11 cellular contexts compared by ENCODE assay signal in genomic region chr11:47220401-47220821, GRCh38. TPM values are rescaled to one million over a fixed set of nuclear protein-coding genes. Genes with fewer than 3 reads are reported as not detected.
A peak's percentile ranks its signal among the peaks of the same experiment; 100 is the strongest.
DNase-seq lines count a peak whose midpoint lies in the region; ATAC-seq and TF ChIP-seq lines count a peak whose summit lies in the region.
"Had no signal": no experiment of that assay in that cellular context is flagged by ENCODE, and none has a peak within 500 bp of the region (broad histone marks: within the 10 kb centered on the region; RNA-seq: fewer than 3 reads in every experiment).

No MANE protein-coding gene starts in this region.

- H3K4me3 Mint-ChIP-seq in WTC11 = no peak overlapping the region
- no peak overlapping the region for H3K4me3 Mint-ChIP-seq in glutamatergic neuron (ENCODE audit: unreplicated experiment)

- ATAC-seq in left ventricle myocardium superior = peak; percentile 34
- no peak for ATAC-seq in Right ventricle myocardium inferior
- ATAC-seq in WTC11 = no peak
- no peak for ATAC-seq in HG02885 (IDR thresholded peaks at IDR 0.05; ENCODE audit: poor library complexity, unreplicated experiment)

- TF ChIP-seq CTCF in WTC11 (IDR thresholded peaks at IDR 0.05) (no peak), fibroblast of pulmonary artery (IDR thresholded peaks at IDR 0.05; ENCODE audit: low read length, missing control alignments) (no peak), glutamatergic neuron (IDR thresholded peaks at IDR 0.05; ENCODE audit: partially characterized antibody, unreplicated experiment) (no peak)

- intact Hi-C loops in left ventricle myocardium superior (cut with micrococcal nuclease) (no loop called here), Right ventricle myocardium inferior (cut with DNase I) (no loop called here)

- H3K4me1 Mint-ChIP-seq in WTC11 (peaks cover 27% of the 10 kb centered on the region), glutamatergic neuron (ENCODE audit: low read depth, unreplicated experiment) (peaks cover 4% of the 10 kb centered on the region)

- no peaks in the 10 kb centered on the region for H3K27me3 Mint-ChIP-seq in WTC11 (ENCODE audit: low read depth)
- no peaks in the 10 kb centered on the region for H3K27me3 Mint-ChIP-seq in glutamatergic neuron (ENCODE audit: unreplicated experiment)

- POLR2A ChIA-PET in WTC11 (lab: Charles Lee) = interaction anchor here (0.7 to 1.6 kb wide), 3 partner anchors 28 to 35 kb away, joined by 3 read pairs; partner anchors contain the start of genes ACP2 and PACSIN3

- CTCF ChIA-PET in WTC11 (lab: Charles Lee) = interaction anchor here (1.3 to 2.1 kb wide), 4 partner anchors 17 to 154 kb away, joined by 3 to 6 read pairs (median 4); partner anchors contain the start of gene NR1H3

- no peak overlapping the region for H3K4me3 ChIP-seq in fibroblast of pulmonary artery (replicated peaks; ENCODE audit: low read depth, low read length)

- DNase-seq in left ventricle myocardium superior (no peak), Right ventricle myocardium inferior (ENCODE audit: missing footprints) (no peak), WTC11 (ENCODE audit: low spot score) (no peak), fibroblast of pulmonary artery (ENCODE audit: low read depth) (peak; percentile 92), HPDE6-E6E7 (ENCODE audit: extremely low spot score) (no peak), glutamatergic neuron (no peak), germinal center (ENCODE audit: low spot score) (no peak)
- DNase-seq: activated CD4-positive, CD25-positive, alpha-beta regulatory T cell treated with anti-CD3 and anti-CD28 coated beads, Interleukin-2, amount 50 U/mL, for 72 hours; cortex of kidney; NCI-H748 treated with DMSO at 0.1 percent for 48 hours had no signal

- no peaks in the 10 kb centered on the region for H3K9me3 Mint-ChIP-seq in WTC11
- H3K9me3 Mint-ChIP-seq in glutamatergic neuron (ENCODE audit: unreplicated experiment) = peaks cover 5% of the 10 kb centered on the region

- H3K36me3 Mint-ChIP-seq in WTC11 = peaks cover 55% of the 10 kb centered on the region
- H3K36me3 Mint-ChIP-seq in glutamatergic neuron (ENCODE audit: unreplicated experiment) = no peaks in the 10 kb centered on the region

- H3K27ac Mint-ChIP-seq in WTC11 (peak overlapping the region; percentile 83), glutamatergic neuron (ENCODE audit: unreplicated experiment) (no peak overlapping the region)

TF ChIP-seq in WTC11, 78 proteins besides CTCF, POLR2A, EP300 and RAD21:
- peak; percentile 45; the same call in 1 of the 2 replicates for TF ChIP-seq GABPB1 (CRISPR knock-in tag; IDR thresholded peaks at IDR 0.05)
- TF ChIP-seq TEAD4 (CRISPR knock-in tag; IDR thresholded peaks at IDR 0.05) = no peak

RNA-seq across cellular contexts. Expression of gene DDB2, which starts 5.6 kb away (rescaled TPM):
- total RNA-seq in left ventricle myocardium superior (9.5 TPM), Right ventricle myocardium inferior (10.3 TPM), WTC11 (2021) (124 to 144 TPM (median 124 TPM) in 3 replicates), glutamatergic neuron (ENCODE audit: unreplicated experiment) (12.6 TPM)

RNA-seq across cellular contexts. Expression of gene ACP2, which starts 28.2 kb away (rescaled TPM):
- 20.3 TPM for total RNA-seq in left ventricle myocardium superior
- total RNA-seq in Right ventricle myocardium inferior = 21.2 TPM
- 18.7 to 19.6 TPM (median 19.2 TPM) in 3 replicates for total RNA-seq in WTC11 (2021)
- total RNA-seq in glutamatergic neuron (ENCODE audit: unreplicated experiment) = 44.3 TPM

RNA-seq across cellular contexts. Expression of gene PACSIN3, which starts 34.2 kb away (rescaled TPM):
- total RNA-seq in left ventricle myocardium superior (150 TPM), Right ventricle myocardium inferior (177 TPM), WTC11 (2021) (74.5 to 77.1 TPM (median 76.8 TPM) in 3 replicates), glutamatergic neuron (ENCODE audit: unreplicated experiment) (2.2 TPM)

RNA-seq across cellular contexts. Expression of gene NR1H3, which starts 37.4 kb away (rescaled TPM):
- total RNA-seq in left ventricle myocardium superior = 15.6 TPM
- 22.3 TPM for total RNA-seq in Right ventricle myocardium inferior
- 26.3 to 31.1 TPM (median 29.9 TPM) in 3 replicates for total RNA-seq in WTC11 (2021)
- total RNA-seq in glutamatergic neuron (ENCODE audit: unreplicated experiment) = 10.5 TPM

RNA-seq across cellular contexts. Expression of gene ARFGAP2, which starts 43.7 kb away (rescaled TPM):
- total RNA-seq in left ventricle myocardium superior (48.0 TPM), Right ventricle myocardium inferior (45.8 TPM), WTC11 (2021) (55.7 to 73.0 TPM (median 60.5 TPM) in 3 replicates), glutamatergic neuron (ENCODE audit: unreplicated experiment) (119 TPM)

Comparison
In these comparisons a context has a peak if more than half of its experiments do, and no peak if none do; other contexts are left out.
1. RNA of gene PACSIN3, which starts 34.2 kb away (total RNA-seq): 177 TPM in Right ventricle myocardium inferior (single experiment), 150 TPM in left ventricle myocardium superior (single experiment) and 74.5 to 77.1 TPM in WTC11; 2.2 TPM in glutamatergic neuron (single experiment); every median in the first group is over 10 times any median in the second.